8 cellular contexts compared by ENCODE assay signal in the genomic region with DNA sequence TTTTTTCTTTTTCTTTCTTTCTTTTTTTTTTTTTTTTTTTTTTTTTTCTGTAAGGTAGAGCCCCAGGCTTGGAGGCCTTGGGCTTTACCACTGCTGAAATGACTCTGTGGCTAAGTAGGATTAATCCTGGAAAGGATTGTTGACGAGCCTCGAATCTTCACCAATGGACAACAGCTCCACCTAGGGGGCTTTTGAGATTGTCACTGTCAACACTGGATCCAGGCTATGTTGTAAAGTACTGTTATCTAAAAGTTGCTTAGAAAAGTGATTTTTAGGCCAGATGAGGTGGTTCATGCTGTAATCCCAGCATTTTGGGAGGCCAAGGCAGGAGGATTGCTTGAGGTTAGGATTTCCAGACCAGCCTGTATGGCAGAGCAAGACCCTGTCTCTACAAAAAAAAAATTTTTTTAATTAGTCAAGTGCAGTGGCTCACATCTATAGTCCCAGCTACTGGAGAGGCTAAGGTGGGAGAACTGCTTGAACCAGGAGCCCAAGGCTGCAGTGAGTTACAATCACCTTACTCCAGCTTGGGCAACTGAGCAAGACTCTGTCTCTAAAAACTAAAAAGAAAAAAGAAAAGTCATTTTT. TPM values are rescaled to one million over a fixed set of nuclear protein-coding genes. Genes with fewer than 3 reads are reported as not detected.
DNase-seq lines count a peak whose midpoint lies in the region; ATAC-seq, FAIRE-seq and TF ChIP-seq lines count a peak whose summit lies in the region.

No MANE protein-coding gene starts in this region.

- H3K27ac ChIP-seq in uterus = no peak overlapping the region

- no peak for TF ChIP-seq POLR2A in uterus (IDR thresholded peaks at IDR 0.05)

- ATAC-seq in omental fat pad (ENCODE audit: low FRiP score) = peak; percentile 91
- no peak for ATAC-seq in GM18517 (IDR thresholded peaks at IDR 0.05; ENCODE audit: unreplicated experiment)

- DNase-seq in COLO829 (ENCODE audit: low spot score) = peak; percentile 80
- DNase-seq in HS-27A (ENCODE audit: low read depth) = peak; percentile 30
- peak; percentile 37 for DNase-seq in RCC 7860 (ENCODE audit: low spot score)
- peak; percentile 13 for DNase-seq in activated effector memory CD4-positive, alpha-beta T cell treated with Interleukin-2 at 50 U/mL for 16 hours
- peak; percentile 48 to 77 for DNase-seq in frontal cortex (ENCODE audit: low spot score in 2 of 2)
- no peak for DNase-seq in omental fat pad (ENCODE audit: low spot score)
- DNase-seq in uterus = peak; percentile 59 to 65

- no peaks in the 10 kb centered on the region for H3K9me3 ChIP-seq in uterus

- H3K4me3 ChIP-seq in uterus = no peak overlapping the region

- H3K36me3 ChIP-seq in uterus = no peaks in the 10 kb centered on the region

- no peak for FAIRE-seq in RCC 7860 (lab: Jason Lieb, UNC)
- FAIRE-seq in frontal cortex (lab: Jason Lieb, UNC) = peak; percentile 96

- H3K27me3 ChIP-seq in uterus = no peaks in the 10 kb centered on the region

- intact Hi-C loops in uterus (cut with DNase I; ENCODE audit: low total_unique reads) = no loop called here

- TF ChIP-seq CTCF in omental fat pad (IDR thresholded peaks at IDR 0.05) = no peak
- TF ChIP-seq CTCF in uterus (IDR thresholded peaks at IDR 0.05) = peak; percentile 48 to 81 (median 76)

- no peaks in the 10 kb centered on the region for H3K4me1 ChIP-seq in uterus

RNA-seq across cellular contexts. Expression of gene KLHL18, which starts 41.6 kb away (rescaled TPM):
- total RNA-seq in frontal cortex = 26.1 TPM
- 10 to 100 TPM; 13.7 to 30.3 (median 15.4) TPM for total RNA-seq in omental fat pad
- total RNA-seq in uterus = 10 to 100 TPM in 2 of 4 donors, 1 to 10 TPM in 2; 1.3 to 32.9 (median 15.0) TPM

RNA-seq across cellular contexts. Expression of gene KIF9, which starts 41.8 kb away (rescaled TPM):
- total RNA-seq in frontal cortex (4.5 TPM), omental fat pad (10 to 100 TPM in 2 of 4 donors, 1 to 10 TPM in 2; 2.8 to 16.1 (median 9.4) TPM), uterus (1 to 10 TPM in 3 of 4 donors, not detected in 1; 1.8 to 7.4 (median 4.1) TPM)

RNA-seq across cellular contexts. Expression of gene PTPN23, which starts 56.4 kb away (rescaled TPM):
- total RNA-seq in frontal cortex (19.2 TPM), omental fat pad (10 to 100 TPM; 14.0 to 61.0 (median 30.2) TPM), uterus (10 to 100 TPM in 2 of 4 donors, 1 to 10 TPM in 2; 5.1 to 51.6 (median 16.2) TPM)

Comparison
In these comparisons a context has a peak if more than half of its experiments do, and no peak if none do; other contexts are left out.
1. CTCF ChIP-seq: peak in uterus (4 of 4); none in omental fat pad (0 of 3).